In the genomic region with DNA sequence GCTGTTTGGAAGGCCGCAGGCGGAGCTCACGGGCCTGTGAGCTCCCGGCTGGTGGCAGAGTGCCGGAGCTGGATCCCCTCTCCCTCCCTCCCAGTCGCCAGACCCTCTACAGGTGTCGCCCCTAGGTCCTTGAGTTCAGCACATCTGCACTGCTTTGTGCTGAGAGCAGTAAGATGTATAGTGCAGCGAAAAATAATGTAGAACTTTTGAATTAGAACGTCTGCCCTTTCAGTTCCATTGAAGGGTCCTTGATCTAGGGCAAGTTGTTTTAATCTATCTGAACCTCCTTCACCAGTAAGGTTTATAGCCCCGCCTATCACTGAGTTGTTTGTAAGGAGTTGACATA, we compare ENCODE assay signal across 6 cellular contexts. TPM values are rescaled to one million over a fixed set of nuclear protein-coding genes. Genes with fewer than 3 reads are reported as not detected.
DNase-seq lines count a peak whose midpoint lies in the region; ATAC-seq and TF ChIP-seq lines count a peak whose summit lies in the region.

No MANE protein-coding gene starts in this region.

- H3K4me2 ChIP-seq in neuronal stem cell (ENCODE audit: insufficient read depth, low read length, poor library complexity, severe bottlenecking) = peak overlapping the region; percentile 59

- no peaks in the 10 kb centered on the region for H3K36me3 ChIP-seq in breast epithelium
- peaks cover 8 to 46% of the 10 kb centered on the region in 2 donors for H3K36me3 ChIP-seq in neuronal stem cell (replicated peaks in 1 of 2; ENCODE audit: control insufficient read depth in 2 of 2, insufficient read depth in 2 of 2, low read length in 2 of 2)

- no peak overlapping the region for H3K14ac ChIP-seq in neuronal stem cell (ENCODE audit: low read length)

- no peak overlapping the region for H2BK15ac ChIP-seq in neuronal stem cell (ENCODE audit: low read length)

- intact Hi-C loops in breast epithelium (cut with DNase I; ENCODE audit: low total_unique reads) = no loop called here

- H3K27ac ChIP-seq in breast epithelium (peak overlapping the region; percentile 85 to 87), neuronal stem cell (replicated peaks; ENCODE audit: low read length) (no peak overlapping the region)

- no peaks in the 10 kb centered on the region for H3K9me3 ChIP-seq in breast epithelium
- no peaks in the 10 kb centered on the region for H3K9me3 ChIP-seq in neuronal stem cell (replicated peaks in 1 of 2; ENCODE audit: control insufficient read depth in 2 of 2, insufficient read depth in 1 of 2, low read depth in 1 of 2, low read length in 2 of 2)

- H2AK5ac ChIP-seq in neuronal stem cell (ENCODE audit: low read depth, low read length) = no peak overlapping the region

- H2BK12ac ChIP-seq in neuronal stem cell (ENCODE audit: low read length) = no peak overlapping the region

- no peaks in the 10 kb centered on the region for H3K79me1 ChIP-seq in neuronal stem cell (ENCODE audit: low read depth, low read length)

- WGBS in neuronal stem cell (ENCODE audit: extremely low coverage in 2 of 2, insufficient read length in 2 of 2, insufficient replicate concordance in 1 of 2), 2 donors = no CpG with 5 or more reads among the region's 10 CpGs

- DNase-seq in breast epithelium (ENCODE audit: low spot score in 2 of 2) = no peak
- DNase-seq in neuronal stem cell (ENCODE audit: low spot score) = no peak
- no peak for DNase-seq in GM13977 (ENCODE audit: low spot score)
- DNase-seq in GM10266 (ENCODE audit: extremely low spot score) = no peak

- peak; percentile 57 for ATAC-seq in GM19025 (IDR thresholded peaks at IDR 0.05; ENCODE audit: low read depth, unreplicated experiment)
- peak; percentile 69 for ATAC-seq in HG03159 (IDR thresholded peaks at IDR 0.05; ENCODE audit: unreplicated experiment)

- TF ChIP-seq POLR2A in breast epithelium (IDR thresholded peaks at IDR 0.05) = no peak

- H4K91ac ChIP-seq in neuronal stem cell (ENCODE audit: low read depth, low read length, poor library complexity) = no peak overlapping the region

- H3K27me3 ChIP-seq in breast epithelium (no peaks in the 10 kb centered on the region), neuronal stem cell (ENCODE audit: control insufficient read depth in 3 of 3, insufficient read depth in 3 of 3, low read depth in 1 of 3, low read length in 3 of 3) (no peaks in the 10 kb centered on the region)

- no peak for TF ChIP-seq CTCF in breast epithelium (IDR thresholded peaks at IDR 0.05)
- TF ChIP-seq CTCF in GM13977 (IDR thresholded peaks at IDR 0.05; ENCODE audit: extremely low read depth, insufficient read depth, missing control alignments) = no peak
- no peak for TF ChIP-seq CTCF in GM10266 (IDR thresholded peaks at IDR 0.05; ENCODE audit: control insufficient read depth, insufficient read depth, low read depth, missing control alignments)

- no peak overlapping the region for H4K8ac ChIP-seq in neuronal stem cell (ENCODE audit: low read depth, low read length)

- peak overlapping the region; percentile 20 for H3K18ac ChIP-seq in neuronal stem cell (ENCODE audit: low read length)

- H2BK5ac ChIP-seq in neuronal stem cell (ENCODE audit: low read length) = no peak overlapping the region

- peaks cover 0 to 7% of the 10 kb centered on the region in 2 donors for H3K4me1 ChIP-seq in breast epithelium
- H3K4me1 ChIP-seq in neuronal stem cell (ENCODE audit: control insufficient read depth in 2 of 2, insufficient read depth in 1 of 2, low read depth in 1 of 2, low read length in 2 of 2) = peaks cover 0 to 3% of the 10 kb centered on the region in 2 donors

- in situ Hi-C loops in GM13977 (cut with MboI; ENCODE audit: low pct_unique_long_range_greater_than_20kb, low sequenced_read_pairs, unreplicated experiment) = no loop called here

- H3K23ac ChIP-seq in neuronal stem cell (ENCODE audit: low read depth, low read length, poor library complexity) = no peak overlapping the region

- peak overlapping the region; percentile 90 to 96 (median 91) for H3K4me3 ChIP-seq in breast epithelium
- peak overlapping the region; percentile 69 to 94 for H3K4me3 ChIP-seq in neuronal stem cell (ENCODE audit: low read length in 2 of 2)

- H3K9ac ChIP-seq in neuronal stem cell (ENCODE audit: low read depth, low read length, poor library complexity) = no peak overlapping the region

- H2AFZ ChIP-seq in neuronal stem cell (ENCODE audit: low read length) = peak overlapping the region; percentile 93

- H3K4ac ChIP-seq in neuronal stem cell (ENCODE audit: low read length) = no peak overlapping the region

- H2BK120ac ChIP-seq in neuronal stem cell (ENCODE audit: low read depth, low read length) = no peak overlapping the region

RNA-seq across cellular contexts. Expression of gene ANKRD49, which starts 0.4 kb away (rescaled TPM):
- 10 to 100 TPM; 18.4 to 23.6 (median 21.3) TPM for total RNA-seq in breast epithelium
- 25.1 TPM for polyA plus RNA-seq in neuronal stem cell (2013, experiment 1 of 2)
- polyA plus RNA-seq in neuronal stem cell (2013, experiment 2 of 2) = 25.9 TPM

RNA-seq across cellular contexts. Expression of gene MRE11, which starts 0.5 kb away (rescaled TPM):
- 10 to 100 TPM; 18.1 to 33.1 (median 22.3) TPM for total RNA-seq in breast epithelium
- 15.8 TPM for polyA plus RNA-seq in neuronal stem cell (2013, experiment 1 of 2)
- polyA plus RNA-seq in neuronal stem cell (2013, experiment 2 of 2) = 16.5 TPM

RNA-seq across cellular contexts. Expression of gene C11orf97, which starts 18.1 kb away (rescaled TPM):
- not detected for total RNA-seq in breast epithelium
- polyA plus RNA-seq in neuronal stem cell (2013, experiment 1 of 2) = not detected
- polyA plus RNA-seq in neuronal stem cell (2013, experiment 2 of 2) = not detected

RNA-seq across cellular contexts. Expression of gene FUT4, which starts 49.5 kb away (rescaled TPM):
- 1 to 10 TPM; 3.9 to 9.4 (median 5.3) TPM for total RNA-seq in breast epithelium
- polyA plus RNA-seq in neuronal stem cell (2013, experiment 1 of 2) = 1.4 TPM
- 1.4 TPM for polyA plus RNA-seq in neuronal stem cell (2013, experiment 2 of 2)
